24 cellular contexts compared by ENCODE assay signal in the genomic region with DNA sequence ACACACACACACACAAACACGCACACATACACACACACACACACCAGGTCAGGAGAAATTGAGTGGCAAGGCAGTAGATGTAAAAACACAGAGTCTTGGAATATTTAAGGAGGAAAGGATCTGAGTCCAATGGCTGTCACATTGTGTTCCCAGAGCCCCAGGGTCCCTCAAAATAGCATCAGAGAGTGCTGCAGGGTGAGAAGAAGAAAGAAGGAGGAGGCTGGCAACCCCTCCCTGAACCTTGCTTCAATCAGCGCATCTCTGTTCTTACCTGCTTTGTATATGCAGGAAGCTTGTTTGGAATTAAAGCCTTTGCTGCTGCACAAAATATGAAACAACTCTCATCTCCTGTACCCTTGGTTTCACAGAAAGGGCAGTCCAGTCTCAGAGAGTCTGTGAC.
"Had no signal": no experiment of that assay in that cellular context is flagged by ENCODE, and none has a peak within 500 bp of the region (broad histone marks: within the 10 kb centered on the region; RNA-seq: fewer than 3 reads in every experiment).

No MANE protein-coding gene starts in this region.

- H3K27ac ChIP-seq: SJSA1, SK-N-MC had no signal

- H3K27me3 ChIP-seq: MG63 had no signal

- ATAC-seq: HepG2 had no signal

- H3K9me3 ChIP-seq: MG63, SJSA1 had no signal

- DNase-seq: IMR-90, Karpas-422, KG1, MG63, NCI-H1092, NCI-H1105 treated with DMSO at 0.1 percent for 48 hours, NCI-H1417 treated with DMSO at 0.1 percent for 48 hours, NCI-H187, NCI-H2029, NCI-H2081 treated with DMSO at 0.1 percent for 48 hours, NCI-H2171, NCI-H226, NCI-H446, NCI-H510A, NCI-H524 treated with DMSO at 0.1 percent for 48 hours, NCI-H69, NCI-H774, Right ventricle myocardium superior, RPMI8226, SIG-M5 had no signal

- FAIRE-seq: HepG2, RCC 7860 had no signal

- H3K4me3 ChIP-seq: MG63, SJSA1, SK-N-MC had no signal

- H3K36me3 ChIP-seq: MG63, SJSA1 had no signal

- H3K4me1 ChIP-seq: SJSA1 had no signal
